Comparison of ENCODE assay signal across 8 cellular contexts in the genomic region with DNA sequence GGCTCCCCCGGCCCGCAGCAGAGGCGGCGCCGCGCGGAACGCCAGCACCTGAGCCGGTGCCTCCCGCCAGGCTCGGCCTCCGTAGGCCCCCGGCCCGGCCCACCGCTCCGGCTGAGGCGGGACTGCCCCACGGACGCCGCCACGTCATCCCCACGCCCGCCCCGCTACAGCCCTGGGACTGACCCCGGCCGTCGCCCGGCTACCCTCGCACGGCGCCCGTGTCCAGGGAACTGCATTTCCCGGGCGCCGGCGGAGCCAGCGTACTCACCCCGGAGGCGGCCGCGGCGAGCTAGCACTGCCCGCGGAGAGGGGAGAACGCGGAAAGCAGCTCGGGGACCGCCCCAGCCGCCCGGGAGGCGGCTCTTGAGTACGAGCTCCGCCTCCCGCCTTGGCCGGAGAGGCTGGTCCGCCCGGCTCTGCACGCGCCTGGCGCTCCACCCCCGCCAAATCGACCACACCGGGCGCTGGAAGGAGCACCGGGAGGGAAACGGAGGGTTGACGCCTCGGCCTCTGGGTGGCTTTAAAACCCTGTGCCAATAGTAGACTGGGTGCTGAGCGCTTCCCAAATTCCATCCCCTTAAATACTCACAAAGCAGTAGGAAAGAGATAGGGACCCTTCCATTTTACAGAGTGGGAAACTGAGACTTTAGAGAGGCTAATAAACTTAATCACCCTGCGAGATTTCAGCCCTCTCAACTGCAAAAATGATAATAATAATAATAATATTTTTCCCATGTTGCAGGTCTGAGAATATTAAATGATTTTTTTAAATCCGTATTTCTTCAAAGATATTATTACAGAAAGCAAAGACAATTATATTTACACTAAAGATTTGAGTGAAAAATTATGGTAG. TPM values are rescaled to one million over a fixed set of nuclear protein-coding genes. Genes with fewer than 3 reads are reported as not detected.
DNase-seq lines count a peak whose midpoint lies in the region; ATAC-seq, FAIRE-seq and TF ChIP-seq lines count a peak whose summit lies in the region.

TSS of gene B4GALT4 (minus strand) at position 297 of the 853 bp plus-strand sequence. CDS start 10,779 bp downstream, outside the sequence.

- no peak within 1 kb of the TSS for H3K23ac ChIP-seq in trophoblast cell (ENCODE audit: low read length)

- peak within 1 kb of the TSS; percentile 98 for H2AK5ac ChIP-seq in trophoblast cell (ENCODE audit: low read length)

- H3K4ac ChIP-seq in trophoblast cell (ENCODE audit: low read depth, low read length) = peak within 1 kb of the TSS; percentile 97

- peaks cover 10% of the 10 kb centered on the region for H3K79me2 ChIP-seq in trophoblast cell (ENCODE audit: control insufficient read depth, insufficient read depth, low read length, poor library complexity)

- H4K91ac ChIP-seq in trophoblast cell (ENCODE audit: low read depth, low read length) = peak within 1 kb of the TSS; percentile 91

- H3K14ac ChIP-seq in trophoblast cell (ENCODE audit: low read length) = peak within 1 kb of the TSS; percentile 94

- H3K27me3 ChIP-seq in adipocyte (replicated peaks; ENCODE audit: control insufficient read depth, insufficient read depth, low read length) (no peaks in the 10 kb centered on the region), trophoblast cell (ENCODE audit: insufficient read depth, low read length) (no peaks in the 10 kb centered on the region), transverse colon (no peaks in the 10 kb centered on the region)

- intact Hi-C loops in cardiac septum (cut with DNase I) (loop anchor here (2.0 to 5.0 kb wide), 3 partner anchors 54 to 359 kb away; partner anchors contain the start of genes ARHGAP31 and TEX55), transverse colon (cut with DNase I; ENCODE audit: low total_unique reads) (no loop called here)

- H3K18ac ChIP-seq in trophoblast cell (ENCODE audit: low read length) = peak within 1 kb of the TSS; percentile 87

- peaks cover 10% of the 10 kb centered on the region for H3K36me3 ChIP-seq in adipocyte (ENCODE audit: control insufficient read depth, insufficient read depth, low read length, severe bottlenecking)
- peaks cover 2 to 3% of the 10 kb centered on the region in 2 experiments for H3K36me3 ChIP-seq in trophoblast cell (ENCODE audit: control insufficient read depth in 1 of 2, insufficient read depth in 2 of 2, low read length in 2 of 2)
- H3K36me3 ChIP-seq in transverse colon = peaks cover 0 to 11% (median 4%) of the 10 kb centered on the region in 4 donors

- peak within 1 kb of the TSS; percentile 65 for H2BK12ac ChIP-seq in trophoblast cell (ENCODE audit: low read length)

- H3K9ac ChIP-seq in adipocyte (ENCODE audit: low read length) (peak within 1 kb of the TSS; percentile 96), trophoblast cell (ENCODE audit: low read length) (peak within 1 kb of the TSS; percentile 97)

- in situ Hi-C loops in transverse colon (cut with MboI; ENCODE audit: low pct_ligation_motif_present in 1 of 4, low pct_unique_long_range_greater_than_20kb in 1 of 4, low sequenced_read_pairs in 3 of 4) = loop anchor here in 3 of 4 donors (25.0 kb wide), 1 partner anchor 354 kb away; no protein-coding TSS in a partner anchor

- H3K4me3 ChIP-seq in adipocyte (ENCODE audit: low read length) = peak within 1 kb of the TSS; percentile 98
- peak within 1 kb of the TSS; percentile 86 for H3K4me3 ChIP-seq in trophoblast cell (ENCODE audit: low read depth, low read length)
- H3K4me3 ChIP-seq in transverse colon = peak within 1 kb of the TSS; percentile 30 to 84 (median 78)

- peak within 1 kb of the TSS; percentile 79 for H2BK120ac ChIP-seq in trophoblast cell (ENCODE audit: insufficient read depth, low read length, poor library complexity)

- peak within 1 kb of the TSS; percentile 99 for H3K27ac ChIP-seq in trophoblast cell (ENCODE audit: low read depth, low read length)
- H3K27ac ChIP-seq in transverse colon = peak within 1 kb of the TSS; percentile 86 to 98 (median 96)

- H3K4me1 ChIP-seq in adipocyte (ENCODE audit: control insufficient read depth, insufficient read depth, low read length) (peaks cover 33% of the 10 kb centered on the region), trophoblast cell (ENCODE audit: control insufficient read depth in 1 of 2, insufficient read depth in 2 of 2, low read length in 2 of 2) (peaks cover 0 to 4% of the 10 kb centered on the region in 2 experiments), transverse colon (peaks cover 0 to 33% (median 23%) of the 10 kb centered on the region in 4 donors)

- TF ChIP-seq EP300 in transverse colon (IDR thresholded peaks at IDR 0.05; ENCODE audit: low read depth) = no peak

- no peak for TF ChIP-seq CTCF in transverse colon (IDR thresholded peaks at IDR 0.05)

- H3K4me2 ChIP-seq in trophoblast cell (ENCODE audit: low read length) = peak within 1 kb of the TSS; percentile 71

- peak; percentile 88 for ATAC-seq in HG02678 (IDR thresholded peaks at IDR 0.05; ENCODE audit: unreplicated experiment)

- FAIRE-seq in GM12891 (lab: Jason Lieb, UNC) = peak; percentile 93

- peak within 1 kb of the TSS; percentile 95 for H4K8ac ChIP-seq in trophoblast cell (ENCODE audit: low read depth, low read length)

- H2AFZ ChIP-seq in trophoblast cell (ENCODE audit: insufficient read depth, low read length, poor library complexity) = peak within 1 kb of the TSS; percentile 96

- peak within 1 kb of the TSS; percentile 77 for H4K12ac ChIP-seq in trophoblast cell (ENCODE audit: low read depth, low read length)

- H2BK5ac ChIP-seq in trophoblast cell (ENCODE audit: low read depth, low read length, poor library complexity) = peak within 1 kb of the TSS; percentile 81

- TF ChIP-seq POLR2A in GM12891 (IDR thresholded peaks at IDR 0.05; ENCODE audit: low read depth, low read length) (peak; percentile 72), transverse colon (IDR thresholded peaks at IDR 0.05) (peak; percentile 96)

- peaks cover 8% of the 10 kb centered on the region for H3K79me1 ChIP-seq in trophoblast cell (ENCODE audit: low read length)

- DNase-seq in GM12891 (ENCODE audit: insufficient read length, low spot score) (peak; percentile 75), NCI-H1105 treated with DMSO at 0.1 percent for 48 hours (lab: John Stamatoyannopoulos, UW) (peak; percentile 93), SW 1271 (lab: John Stamatoyannopoulos, UW) (peak; percentile 26 to 74), adipocyte (ENCODE audit: low read depth) (peak; percentile 96), cardiac septum (ENCODE audit: low spot score) (peak; percentile 94), trophoblast cell (peak; percentile 89 to 92), transverse colon (peak; percentile 93)

- no CpG with 5 or more reads among the region's 71 CpGs for WGBS in trophoblast cell (ENCODE audit: extremely low coverage, insufficient coverage, insufficient read length)
- 2 to 7% methylated on average over 2 to 22 of the region's 71 CpGs for WGBS in transverse colon (ENCODE audit: low coverage in 1 of 2), 2 donors

- H3K9me3 ChIP-seq in adipocyte (ENCODE audit: control insufficient read depth, low read length) = no peaks in the 10 kb centered on the region
- no peaks in the 10 kb centered on the region for H3K9me3 ChIP-seq in trophoblast cell (ENCODE audit: insufficient read depth, low read depth, low read length)
- H3K9me3 ChIP-seq in transverse colon = no peaks in the 10 kb centered on the region

TF ChIP-seq in GM12891, 5 proteins besides CTCF, POLR2A, EP300 and RAD21:
- TF ChIP-seq POLR2AphosphoS5 (IDR thresholded peaks at IDR 0.05; ENCODE audit: low read depth, low read length) (peak; percentile 79), SPI1 (IDR thresholded peaks at IDR 0.05; ENCODE audit: low read depth, low read length) (no peak), TAF1 (IDR thresholded peaks at IDR 0.05; ENCODE audit: low read depth, low read length) (peak; percentile 54; the same call in 1 of the 2 replicates)

RNA-seq across cellular contexts. Expression of gene B4GALT4, which starts in this region (rescaled TPM):
- polyA plus RNA-seq in GM12891 (2012; ENCODE audit: low read depth, missing spikeins) = 11.3 TPM
- total RNA-seq in cardiac septum (13.2 TPM), transverse colon (10 to 100 TPM; 27.7 to 54.2 (median 52.0) TPM)
- 30.0 and 32.0 TPM in 2 replicates for polyA plus RNA-seq in trophoblast cell (2013)

Comparison
In these comparisons a context has a peak if more than half of its experiments do, and no peak if none do; other contexts are left out.
1. Peak in every context shown above with its lines: DNase-seq, ATAC-seq, H3K4me3 ChIP-seq and H3K27ac ChIP-seq.